ENCODE assay signal across 1 cellular context in the genomic region with DNA sequence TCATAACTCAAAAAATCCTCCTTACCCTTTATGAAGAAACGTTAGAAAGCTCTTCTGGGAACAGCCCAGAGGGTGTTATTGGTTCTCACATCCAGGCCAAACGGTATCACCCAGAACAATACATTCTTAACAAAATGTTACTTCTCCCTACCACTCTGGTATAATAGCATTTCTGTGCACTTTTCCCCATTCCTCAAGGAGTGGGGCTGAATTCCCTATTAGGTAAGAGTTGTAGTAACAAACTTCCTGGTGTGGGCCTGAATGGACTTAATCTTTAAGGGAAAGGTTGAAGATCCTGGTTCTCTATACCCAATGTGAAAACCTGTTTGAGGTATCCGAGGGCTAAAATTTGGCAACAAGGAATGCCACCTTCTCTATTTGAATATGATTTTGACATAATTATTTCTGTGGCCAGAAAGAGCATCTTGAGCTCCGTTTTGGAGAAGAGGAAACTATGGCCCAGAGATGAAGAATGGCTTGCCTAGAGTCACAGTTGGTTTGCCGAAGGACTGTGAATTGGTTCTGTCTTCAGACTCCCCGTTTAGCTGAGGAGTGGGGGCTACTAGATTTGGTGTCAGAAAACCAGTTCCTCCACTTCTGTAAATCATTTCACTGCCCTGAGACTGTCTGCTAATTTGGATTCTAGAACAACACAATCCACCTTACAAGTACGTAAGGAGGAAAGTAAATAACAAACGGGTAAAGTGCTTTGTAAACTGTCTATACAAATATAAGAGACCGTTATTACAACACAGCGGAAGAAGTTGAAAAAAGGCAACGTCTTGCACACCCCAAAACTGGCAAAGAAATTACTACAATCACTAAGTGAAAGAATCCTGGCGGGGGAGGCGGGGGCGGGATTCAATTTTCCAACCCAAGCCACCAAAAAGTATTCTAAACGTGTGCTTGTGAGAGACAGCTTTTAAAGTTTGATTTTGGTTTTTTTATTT.
TF ChIP-seq lines count a peak whose summit lies in the region.

No MANE protein-coding gene starts in this region.

TF ChIP-seq in endothelial cell of umbilical vein, 7 proteins besides CTCF, POLR2A, EP300 and RAD21:
- TF ChIP-seq FOS (IDR thresholded peaks at IDR 0.05; ENCODE audit: borderline replicate concordance, insufficient read depth, low read length), result no peak
- TF ChIP-seq JUN (IDR thresholded peaks at IDR 0.05; ENCODE audit: borderline replicate concordance, insufficient read depth, insufficient read length, low read depth), result no peak
- TF ChIP-seq EZH2 (IDR thresholded peaks at IDR 0.05; ENCODE audit: borderline replicate concordance, low read depth, low read length, severe bottlenecking), result no peak
- TF ChIP-seq MYC (IDR thresholded peaks at IDR 0.05; ENCODE audit: low read depth, low read length), result no peak
- no peak for TF ChIP-seq GATA2 (IDR thresholded peaks at IDR 0.05; ENCODE audit: insufficient read depth, insufficient read length, low read depth, low read length)
- TF ChIP-seq POLR2AphosphoS5 (IDR thresholded peaks at IDR 0.05; ENCODE audit: insufficient read depth, low read depth, low read length), result no peak
TF ChIP-seq in endothelial cell of umbilical vein: peak in this region for 0.
